8 cellular contexts compared by ENCODE assay signal in the genomic region with DNA sequence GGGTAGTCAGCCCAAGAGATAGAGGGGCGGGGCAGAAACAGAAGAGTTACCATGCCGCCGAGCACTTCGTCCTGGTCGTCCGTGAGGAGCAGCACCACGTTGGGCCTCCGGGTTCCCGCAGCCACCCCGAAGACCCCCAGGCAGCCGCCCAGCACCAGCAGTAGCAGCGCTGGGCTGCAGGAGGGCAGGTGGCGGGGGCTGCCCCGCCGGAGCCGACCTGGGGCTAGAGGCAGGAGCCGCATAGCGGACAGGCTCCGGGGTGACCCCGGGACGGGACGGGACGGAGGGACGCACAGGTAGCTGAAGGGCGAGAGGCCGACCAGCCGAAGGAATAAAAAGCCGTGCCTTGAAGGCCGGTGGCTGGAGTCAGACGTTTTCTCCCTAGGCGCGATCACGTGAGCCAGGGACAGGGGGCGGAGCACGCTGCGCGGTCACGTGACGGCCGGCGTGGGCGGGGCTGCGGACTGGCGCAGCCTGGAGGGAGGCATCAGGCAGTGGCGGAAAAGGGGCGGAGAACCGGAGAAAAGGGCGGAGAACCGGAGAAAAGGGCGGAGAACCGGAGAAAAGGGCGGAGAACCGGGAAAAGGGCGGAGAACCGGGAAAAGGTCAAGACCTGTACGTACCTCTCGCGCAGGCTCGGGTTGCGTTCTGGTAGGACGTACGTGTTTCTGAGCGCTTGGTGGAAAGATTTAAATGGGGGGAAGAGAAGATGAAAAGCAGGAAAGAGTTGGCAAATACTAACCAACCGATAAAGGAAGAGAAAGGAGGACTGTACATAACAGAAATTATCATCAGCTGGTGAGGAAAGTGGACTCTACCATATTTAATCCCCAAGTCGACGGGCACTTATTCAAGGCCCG. TPM values are rescaled to one million over a fixed set of nuclear protein-coding genes. Genes with fewer than 3 reads are reported as not detected.
DNase-seq lines count a peak whose midpoint lies in the region; ATAC-seq and TF ChIP-seq lines count a peak whose summit lies in the region.

GNS (minus strand) TSS at position 372 of the 860 bp plus-strand sequence; CDS start at position 242, 130 bp downstream.

- H3K4me1 ChIP-seq in ascending aorta (peaks cover 0 to 3% of the 10 kb centered on the region in 2 donors), right cardiac atrium (ENCODE audit: control insufficient read depth, insufficient read depth, low read length) (peaks cover 4% of the 10 kb centered on the region), vagina (peaks cover 28% of the 10 kb centered on the region)

- peak; percentile 63 for DNase-seq in NCI-H187 treated with DMSO at 0.1 percent for 48 hours (lab: John Stamatoyannopoulos, UW)
- DNase-seq in ascending aorta (ENCODE audit: low spot score in 2 of 2) = peak; percentile 93 to 98
- peak; percentile 97 to 99 (median 98) for DNase-seq in right cardiac atrium
- DNase-seq in putamen (ENCODE audit: low spot score) = peak; percentile 94
- peak; percentile 98 for DNase-seq in vagina (ENCODE audit: extremely low spot score in 2 of 2)

- H3K27ac ChIP-seq in ascending aorta (peak within 1 kb of the TSS; percentile 81 to 86), right cardiac atrium (ENCODE audit: low read length) (peak within 1 kb of the TSS; percentile 67), vagina (peak within 1 kb of the TSS; percentile 98)

- TF ChIP-seq POLR2A in GM15510 (IDR thresholded peaks at IDR 0.05; ENCODE audit: borderline replicate concordance, extremely low read depth, insufficient read length) (peak; percentile 60), vagina (IDR thresholded peaks at IDR 0.05) (peak in 1 of 2 donors; percentile 29)

- H3K36me3 ChIP-seq in ascending aorta (no peaks in the 10 kb centered on the region), vagina (no peaks in the 10 kb centered on the region)

- intact Hi-C loops in T-helper 2 cell treated with Interferon-gamma antibody and Interleukin-4, amounts not matched to agents 100 ng/mL and 5 ng/mL, for 36 hours (cut with micrococcal nuclease) = loop anchor here (1.0 to 5.0 kb wide), 6 partner anchors 28 to 977 kb away; partner anchors contain the start of genes RASSF3 and XPOT
- intact Hi-C loops in ascending aorta (cut with DNase I) = loop anchor here (1.0 to 10.0 kb wide), 5 partner anchors 148 to 776 kb away; partner anchors contain the start of genes KICS2, RASSF3, TBK1 and XPOT
- intact Hi-C loops in right cardiac atrium (cut with DNase I) = no loop called here
- intact Hi-C loops in vagina (cut with DNase I) = no loop called here

- WGBS in right cardiac atrium = under 1% methylated on average over 67 of the region's 67 CpGs

- ATAC-seq in HG02938 (IDR thresholded peaks at IDR 0.05; ENCODE audit: unreplicated experiment) = peak; percentile 75
- ATAC-seq in right cardiac atrium = peak; percentile 98

- H3K27me3 ChIP-seq in ascending aorta (no peaks in the 10 kb centered on the region), right cardiac atrium (ENCODE audit: control insufficient read depth, insufficient read depth) (no peaks in the 10 kb centered on the region), vagina (no peaks in the 10 kb centered on the region)

- no peaks in the 10 kb centered on the region for H3K9me3 ChIP-seq in ascending aorta
- H3K9me3 ChIP-seq in right cardiac atrium (ENCODE audit: control insufficient read depth, low read length) = no peaks in the 10 kb centered on the region
- no peaks in the 10 kb centered on the region for H3K9me3 ChIP-seq in vagina

- TF ChIP-seq CTCF in ascending aorta (IDR thresholded peaks at IDR 0.05) (no peak), vagina (IDR thresholded peaks at IDR 0.05) (peak in 1 of 3 experiments; percentile 1)

- H3K4me3 ChIP-seq in ascending aorta (peak within 1 kb of the TSS; percentile 79 to 89), right cardiac atrium (ENCODE audit: low read length) (peak within 1 kb of the TSS; percentile 73), vagina (peak within 1 kb of the TSS; percentile 67 to 99)

RNA-seq across cellular contexts. Expression of gene GNS, which starts in this region (rescaled TPM):
- total RNA-seq in T-helper 2 cell treated with Interferon-gamma antibody and Interleukin-4, amounts not matched to agents 100 ng/mL and 5 ng/mL, for 36 hours = 37.5 and 40.0 TPM in 2 replicates
- 105 TPM for total RNA-seq in ascending aorta
- total RNA-seq in right cardiac atrium = 100 to 1,000 TPM in 1 of 4 donors, 10 to 100 TPM in 3; 90.8 to 105 (median 96.9) TPM
- 33.6 TPM for polyA plus RNA-seq in right cardiac atrium
- 51.1 TPM for total RNA-seq in vagina

Comparison
In these comparisons a context has a peak if more than half of its experiments do, and no peak if none do; other contexts are left out.
1. Peak in every context shown above with its lines: DNase-seq, ATAC-seq, H3K4me3 ChIP-seq and H3K27ac ChIP-seq.
2. intact Hi-C loops: an anchor here in T-helper 2 cell treated with Interferon-gamma antibody and Interleukin-4, amounts not matched to agents 100 ng/mL and 5 ng/mL, for 36 hours (1.0 to 5.0 kb wide) and ascending aorta (1.0 to 10.0 kb wide); none called in right cardiac atrium and vagina.